8 cellular contexts compared by ENCODE assay signal in the genomic region with DNA sequence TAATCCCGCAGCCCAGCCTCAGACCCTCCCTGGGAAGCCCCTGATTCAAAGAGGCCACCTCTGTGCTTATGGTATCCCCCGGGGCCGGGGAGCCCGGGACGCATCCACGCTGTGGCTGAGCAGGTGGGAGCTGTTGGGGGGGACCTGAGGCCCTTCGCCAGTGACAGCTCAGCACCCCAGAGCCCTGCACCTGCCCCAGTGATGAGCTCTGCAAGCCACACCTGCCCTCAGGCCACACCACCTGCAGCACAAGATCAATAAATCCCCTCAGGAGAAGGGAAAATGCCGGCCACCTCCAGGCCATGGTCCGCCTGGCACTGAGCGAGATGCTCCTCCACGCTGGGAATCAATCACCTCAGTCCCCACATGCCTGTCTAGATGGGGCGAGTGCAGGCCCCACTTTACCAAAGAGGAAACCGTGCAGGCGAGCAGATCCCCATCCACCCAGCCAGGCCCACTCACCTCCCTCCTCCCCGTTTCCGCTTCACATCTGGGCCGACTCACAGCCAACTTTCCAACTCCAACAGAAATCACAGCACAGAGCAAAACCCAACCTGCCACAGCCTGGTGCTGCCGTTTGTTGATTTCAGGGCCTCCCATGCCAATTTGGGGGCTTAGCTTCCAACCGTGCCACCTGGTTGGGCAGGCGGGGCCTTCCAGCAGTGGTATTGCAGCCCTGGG. TPM values are rescaled to one million over a fixed set of nuclear protein-coding genes. Genes with fewer than 3 reads are reported as not detected.
DNase-seq lines count a peak whose midpoint lies in the region; ATAC-seq and TF ChIP-seq lines count a peak whose summit lies in the region.

No MANE protein-coding gene starts in this region.

- no peak overlapping the region for H2BK15ac ChIP-seq in mesenchymal stem cell (ENCODE audit: low read depth, poor library complexity, severe bottlenecking)

- H3K23ac ChIP-seq in mesenchymal stem cell (ENCODE audit: low read length in 2 of 2), result no peak overlapping the region

- peaks cover 2% of the 10 kb centered on the region for H3K36me3 Mint-ChIP-seq in activated naive CD4-positive, alpha-beta T cell treated with anti-CD3 and anti-CD28 coated beads, Interleukin-2, amount 50 U/mL, for 24 hours

- DNase-seq in GM06990 (ENCODE audit: extremely low read depth, insufficient read length) (peak; percentile 69), psoas muscle (peak in 1 of 2 donors; percentile 58), NCI-H524 treated with DMSO at 0.1 percent for 48 hours (lab: John Stamatoyannopoulos, UW) (no peak), mesenchymal stem cell (no peak)

- no peaks in the 10 kb centered on the region for H3K9me3 Mint-ChIP-seq in activated naive CD4-positive, alpha-beta T cell treated with anti-CD3 and anti-CD28 coated beads, Interleukin-2, amount 50 U/mL, for 24 hours

- H3K27me3 Mint-ChIP-seq in activated naive CD4-positive, alpha-beta T cell treated with anti-CD3 and anti-CD28 coated beads, Interleukin-2, amount 50 U/mL, for 24 hours, result no peaks in the 10 kb centered on the region

- H4K20me1 ChIP-seq in OCI-LY1 (ENCODE audit: insufficient read depth, low read length), result no peaks in the 10 kb centered on the region

- H3K9ac ChIP-seq in OCI-LY1 (ENCODE audit: low read length) (peak overlapping the region; percentile 90), mesenchymal stem cell (ENCODE audit: low read length) (no peak overlapping the region)

- 73 to 78% (median 76%) methylated on average over 16 to 20 of the region's 20 CpGs for WGBS in psoas muscle, 3 donors
- WGBS in mesenchymal stem cell, result 95% methylated on average over 19 of the region's 20 CpGs

- H3K9me3 ChIP-seq in OCI-LY1 (ENCODE audit: low read length) (no peaks in the 10 kb centered on the region), psoas muscle (no peaks in the 10 kb centered on the region), mesenchymal stem cell (ENCODE audit: control insufficient read depth, low read length) (no peaks in the 10 kb centered on the region)

- H3K4me2 ChIP-seq in OCI-LY1 (ENCODE audit: low read length) (peak overlapping the region; percentile 73), mesenchymal stem cell (ENCODE audit: low read length, poor library complexity, severe bottlenecking) (no peak overlapping the region)

- H2BK12ac ChIP-seq in mesenchymal stem cell (ENCODE audit: low read length in 2 of 2), result no peak overlapping the region

- H3K4me3 Mint-ChIP-seq in activated naive CD4-positive, alpha-beta T cell treated with anti-CD3 and anti-CD28 coated beads, Interleukin-2, amount 50 U/mL, for 24 hours, result peak overlapping the region; percentile 95

- H3K4me1 ChIP-seq in OCI-LY1 (ENCODE audit: insufficient read depth, low read length, severe bottlenecking) (peaks cover 84% of the 10 kb centered on the region), psoas muscle (peaks cover 7% of the 10 kb centered on the region), mesenchymal stem cell (ENCODE audit: control insufficient read depth, insufficient read depth, low read depth, low read length) (peaks cover 32% of the 10 kb centered on the region)

- no peak overlapping the region for H2AK5ac ChIP-seq in mesenchymal stem cell (ENCODE audit: low read length, severe bottlenecking)

- H3K27ac ChIP-seq in OCI-LY1 (ENCODE audit: low read depth, low read length, poor library complexity, severe bottlenecking) (peak overlapping the region; percentile 98), psoas muscle (no peak overlapping the region), mesenchymal stem cell (ENCODE audit: low read length, poor library complexity, severe bottlenecking) (no peak overlapping the region)

- no peak overlapping the region for H2AFZ ChIP-seq in OCI-LY1 (ENCODE audit: low read length)
- no peak overlapping the region for H2AFZ ChIP-seq in mesenchymal stem cell (ENCODE audit: low read depth, low read length)

- peak overlapping the region; percentile 94 for H3K4me3 ChIP-seq in GM06990 (replicated peaks; ENCODE audit: low read depth, low read length)
- peak overlapping the region; percentile 66 for H3K4me3 ChIP-seq in OCI-LY1 (ENCODE audit: low read depth, low read length, poor library complexity, severe bottlenecking)
- peak overlapping the region; percentile 12 for H3K4me3 ChIP-seq in psoas muscle
- H3K4me3 ChIP-seq in mesenchymal stem cell (ENCODE audit: insufficient read depth in 1 of 2, low read depth in 1 of 2, low read length in 2 of 2), result no peak overlapping the region

- peaks cover 5% of the 10 kb centered on the region; the same call in 1 of the 2 replicates for H3K79me2 ChIP-seq in OCI-LY1 (ENCODE audit: insufficient read depth, low read length)

- no peak overlapping the region for H3K18ac ChIP-seq in mesenchymal stem cell (ENCODE audit: low read depth in 1 of 2, low read length in 2 of 2)

- peaks cover 65% of the 10 kb centered on the region for H3K4me1 Mint-ChIP-seq in activated naive CD4-positive, alpha-beta T cell treated with anti-CD3 and anti-CD28 coated beads, Interleukin-2, amount 50 U/mL, for 24 hours

- peaks cover 5% of the 10 kb centered on the region; the same call in 1 of the 2 replicates for H3F3A ChIP-seq in OCI-LY1 (ENCODE audit: insufficient read depth, low read length)

- no peak overlapping the region for H2BK120ac ChIP-seq in mesenchymal stem cell (ENCODE audit: low read depth, low read length)

- H3K4ac ChIP-seq in mesenchymal stem cell (ENCODE audit: low read depth in 1 of 2, low read length in 2 of 2), result no peak overlapping the region

- peaks cover 46% of the 10 kb centered on the region for H3K79me1 ChIP-seq in mesenchymal stem cell (replicated peaks; ENCODE audit: low read length, poor library complexity, severe bottlenecking)

- no peak overlapping the region for H3K14ac ChIP-seq in mesenchymal stem cell (ENCODE audit: low read length in 2 of 2)

- no peaks in the 10 kb centered on the region for H3K9me2 ChIP-seq in OCI-LY1 (ENCODE audit: low read depth, low read length)

- H4K91ac ChIP-seq in mesenchymal stem cell (ENCODE audit: low read length), result no peak overlapping the region

- no peak overlapping the region for H2BK5ac ChIP-seq in mesenchymal stem cell (ENCODE audit: low read depth, low read length, poor library complexity, severe bottlenecking)

- no peak for ATAC-seq in psoas muscle
- ATAC-seq in GM21423 (IDR thresholded peaks at IDR 0.05; ENCODE audit: unreplicated experiment), result no peak
- ATAC-seq in GM21381 (IDR thresholded peaks at IDR 0.05; ENCODE audit: unreplicated experiment), result no peak

- H4K8ac ChIP-seq in mesenchymal stem cell (ENCODE audit: low read length), result no peak overlapping the region

- H3K27ac Mint-ChIP-seq in activated naive CD4-positive, alpha-beta T cell treated with anti-CD3 and anti-CD28 coated beads, Interleukin-2, amount 50 U/mL, for 24 hours, result peak overlapping the region; percentile 93

- TF ChIP-seq CTCF in GM06990 (IDR thresholded peaks at IDR 0.05; ENCODE audit: insufficient read depth, low read length, poor library complexity, severe bottlenecking) (no peak), OCI-LY1 (IDR thresholded peaks at IDR 0.05; ENCODE audit: low read length) (no peak), psoas muscle (IDR thresholded peaks at IDR 0.05) (no peak)

- H3K36me3 ChIP-seq in GM06990 (ENCODE audit: control insufficient read depth, insufficient read depth, low read length), result peaks cover 36% of the 10 kb centered on the region
- H3K36me3 ChIP-seq in OCI-LY1 (ENCODE audit: insufficient read depth, low read length), result peaks cover 24% of the 10 kb centered on the region; the same call in 1 of the 2 replicates
- peaks cover 0 to 44% of the 10 kb centered on the region in 2 donors for H3K36me3 ChIP-seq in psoas muscle (ENCODE audit: insufficient read depth in 1 of 2, low read depth in 1 of 2)
- H3K36me3 ChIP-seq in mesenchymal stem cell (ENCODE audit: control insufficient read depth in 1 of 2, insufficient read depth in 2 of 2, low read depth in 1 of 2, low read length in 2 of 2), result peaks cover 55 to 60% of the 10 kb centered on the region in 2 experiments

- intact Hi-C loops in psoas muscle (cut with DNase I), result no loop called here

- no peaks in the 10 kb centered on the region for H3K27me3 ChIP-seq in GM06990 (replicated peaks; ENCODE audit: control insufficient read depth, insufficient read depth, low read length)
- no peaks in the 10 kb centered on the region for H3K27me3 ChIP-seq in OCI-LY1 (ENCODE audit: insufficient read depth, low read length)
- H3K27me3 ChIP-seq in psoas muscle (ENCODE audit: insufficient read depth in 3 of 3, low read length in 2 of 3), result no peaks in the 10 kb centered on the region
- no peaks in the 10 kb centered on the region for H3K27me3 ChIP-seq in mesenchymal stem cell (ENCODE audit: control insufficient read depth in 1 of 2, insufficient read depth in 1 of 2, low read length in 2 of 2)

RNA-seq across cellular contexts. Expression of a gene that starts 12.8 kb away (rescaled TPM):
- 10 to 100 TPM in 3 of 4 donors, 1 to 10 TPM in 1; 9.9 to 19.8 (median 17.2) TPM for total RNA-seq in psoas muscle
- 10 to 100 TPM in 2 of 3 donors, 1 to 10 TPM in 1; 8.3 to 13.5 (median 11.3) TPM for polyA plus RNA-seq in psoas muscle
- polyA plus RNA-seq in mesenchymal stem cell (2013, experiment 1 of 2), result 48.9 TPM
- polyA plus RNA-seq in mesenchymal stem cell (2013, experiment 2 of 2), result 47.9 TPM

RNA-seq across cellular contexts. Expression of a gene that starts 13.4 kb away (rescaled TPM):
- 1 to 10 TPM in 3 of 4 donors, under 1 TPM in 1; 0.89 to 2.8 (median 1.4) TPM for total RNA-seq in psoas muscle
- 1 to 10 TPM in 2 of 3 donors, under 1 TPM in 1; 0.69 to 3.0 (median 2.0) TPM for polyA plus RNA-seq in psoas muscle
- 2.2 TPM for polyA plus RNA-seq in mesenchymal stem cell (2013, experiment 1 of 2)
- 2.1 TPM for polyA plus RNA-seq in mesenchymal stem cell (2013, experiment 2 of 2)

RNA-seq across cellular contexts. Expression of a gene that starts 32.3 kb away (rescaled TPM):
- 1,000 to 10,000 TPM in 2 of 4 donors, 100 to 1,000 TPM in 2; 793 to 2,795 (median 946) TPM for total RNA-seq in psoas muscle
- 1,000 to 10,000 TPM in 2 of 3 donors, 100 to 1,000 TPM in 1; 888 to 1,268 (median 1,190) TPM for polyA plus RNA-seq in psoas muscle
- 126 TPM for polyA plus RNA-seq in mesenchymal stem cell (2013, experiment 1 of 2)
- polyA plus RNA-seq in mesenchymal stem cell (2013, experiment 2 of 2), result 128 TPM

Comparison
In these comparisons a context has a peak if more than half of its experiments do, and no peak if none do; other contexts are left out.
1. H3K4me3 ChIP-seq: peak in GM06990 (single experiment), OCI-LY1 (single experiment) and psoas muscle (single experiment); none in mesenchymal stem cell (0 of 2).